9 cellular contexts compared by ENCODE assay signal in the genomic region with DNA sequence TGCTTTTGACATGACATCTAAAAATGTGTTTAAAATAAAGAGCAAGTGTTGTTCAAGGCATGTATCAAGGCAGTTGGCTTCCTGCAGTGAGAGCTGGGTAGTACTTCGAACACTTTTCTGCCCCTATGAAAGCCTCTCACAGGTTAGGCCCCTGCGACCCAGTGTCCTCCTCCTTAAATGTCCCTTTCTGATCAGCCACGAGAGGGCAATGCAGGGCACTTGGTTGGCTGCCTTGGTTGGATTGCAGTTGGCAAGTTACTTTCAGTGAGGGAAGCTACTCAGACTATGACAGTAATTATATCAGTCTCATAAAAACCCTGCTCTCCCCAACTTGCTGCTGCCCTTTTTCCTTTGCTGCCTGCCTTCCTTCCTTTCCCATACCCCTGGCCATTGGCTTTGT.
DNase-seq lines count a peak whose midpoint lies in the region; ATAC-seq, FAIRE-seq and TF ChIP-seq lines count a peak whose summit lies in the region.
"Had no signal": no experiment of that assay in that cellular context is flagged by ENCODE, and none has a peak within 500 bp of the region (broad histone marks: within the 10 kb centered on the region; RNA-seq: fewer than 3 reads in every experiment).

No MANE protein-coding gene starts in this region.

- H3K18ac ChIP-seq in mesenchymal stem cell (ENCODE audit: low read depth in 1 of 2, low read length in 2 of 2): no peak overlapping the region

- H3K9me3 ChIP-seq in GM12878 (replicated peaks; ENCODE audit: control insufficient read depth, insufficient read depth, low read length) (no peaks in the 10 kb centered on the region), mesenchymal stem cell (ENCODE audit: control insufficient read depth, low read length) (no peaks in the 10 kb centered on the region)

- no peak overlapping the region for H3K23ac ChIP-seq in mesenchymal stem cell (ENCODE audit: low read length in 2 of 2)

- H3K4me3 ChIP-seq in GM12878 (no peak overlapping the region), mesenchymal stem cell (ENCODE audit: insufficient read depth in 1 of 2, low read depth in 1 of 2, low read length in 2 of 2) (no peak overlapping the region)

- no peaks in the 10 kb centered on the region for H4K20me1 ChIP-seq in GM12878 (ENCODE audit: control insufficient read depth, insufficient read depth)

- H3K9ac ChIP-seq in GM12878 (ENCODE audit: control insufficient read depth, insufficient read depth, low read length) (no peak overlapping the region), mesenchymal stem cell (ENCODE audit: low read length) (peak overlapping the region; percentile 31)

- H3K27ac ChIP-seq in GM12878 (ENCODE audit: control insufficient read depth, insufficient read depth) (no peak overlapping the region), mesenchymal stem cell (ENCODE audit: low read length, poor library complexity, severe bottlenecking) (no peak overlapping the region)

- H3K36me3 ChIP-seq in GM12878 (ENCODE audit: control insufficient read depth in 2 of 2, insufficient read depth in 2 of 2, low read length in 1 of 2) (no peaks in the 10 kb centered on the region), mesenchymal stem cell (ENCODE audit: control insufficient read depth in 1 of 2, insufficient read depth in 2 of 2, low read depth in 1 of 2, low read length in 2 of 2) (peaks cover 0 to 4% of the 10 kb centered on the region in 2 experiments)

- in situ Hi-C loops in GM12878 (cut with MboI): no loop called here

- CTCF ChIA-PET in GM12878 (lab: Yijun Ruan, JAX): interaction anchor here (0.6 to 2.7 kb wide), 5 partner anchors 12 to 566 kb away, joined by 3 to 18 read pairs (median 3); no protein-coding TSS in a partner anchor

- H3K4me2 ChIP-seq in GM12878 (ENCODE audit: control insufficient read depth, insufficient read depth): no peak overlapping the region
- H3K4me2 ChIP-seq in mesenchymal stem cell (ENCODE audit: low read length, poor library complexity, severe bottlenecking): no peak overlapping the region

- H3K27me3 ChIP-seq in GM12878 (replicated peaks in 1 of 2; ENCODE audit: control insufficient read depth in 2 of 2, insufficient read depth in 2 of 2, low read length in 1 of 2): peaks cover 0 to 2% of the 10 kb centered on the region in 2 experiments; a peak in 1 of 4 replicates
- H3K27me3 ChIP-seq in mesenchymal stem cell (ENCODE audit: control insufficient read depth in 1 of 2, insufficient read depth in 1 of 2, low read length in 2 of 2): no peaks in the 10 kb centered on the region

- H3K4me3 Mint-ChIP-seq in naive thymus-derived CD8-positive, alpha-beta T cell: no peak overlapping the region

- H2AFZ ChIP-seq in GM12878 (ENCODE audit: control insufficient read depth, low read depth, low read length) (no peak overlapping the region), mesenchymal stem cell (ENCODE audit: low read depth, low read length) (no peak overlapping the region)

- no peak overlapping the region for H2BK15ac ChIP-seq in mesenchymal stem cell (ENCODE audit: low read depth, poor library complexity, severe bottlenecking)

- H3K4me1 ChIP-seq in GM12878 (ENCODE audit: control insufficient read depth, insufficient read depth, low read length): no peaks in the 10 kb centered on the region
- H3K4me1 ChIP-seq in mesenchymal stem cell (ENCODE audit: control insufficient read depth, insufficient read depth, low read depth, low read length): peaks cover 17% of the 10 kb centered on the region

- peaks cover 0 to 20% (median 0%) of the 10 kb centered on the region in 5 donors for H3K27me3 Mint-ChIP-seq in naive thymus-derived CD8-positive, alpha-beta T cell

- H4K91ac ChIP-seq in mesenchymal stem cell (ENCODE audit: low read length): no peak overlapping the region

- H3K36me3 Mint-ChIP-seq in naive thymus-derived CD8-positive, alpha-beta T cell: no peaks in the 10 kb centered on the region

- H2BK5ac ChIP-seq in mesenchymal stem cell (ENCODE audit: low read depth, low read length, poor library complexity, severe bottlenecking): no peak overlapping the region

- peaks cover 0 to 11% (median 0%) of the 10 kb centered on the region in 9 donors for H3K9me3 Mint-ChIP-seq in naive thymus-derived CD8-positive, alpha-beta T cell

- TF ChIP-seq POLR2A in GM12878 (IDR thresholded peaks at IDR 0.05; ENCODE audit: low read depth, low read length): no peak

- 5% methylated on average over 3 of the region's 3 CpGs for WGBS in GM12878 (ENCODE audit: insufficient coverage, insufficient replicate concordance, low lambda C conversion rate, missing lambda C conversion rate)
- WGBS in mesenchymal stem cell: 56% methylated on average over 3 of the region's 3 CpGs

- H3K4ac ChIP-seq in mesenchymal stem cell (ENCODE audit: low read depth in 1 of 2, low read length in 2 of 2): no peak overlapping the region

- H3K79me1 ChIP-seq in mesenchymal stem cell (replicated peaks; ENCODE audit: low read length, poor library complexity, severe bottlenecking): peaks cover 30% of the 10 kb centered on the region

- no peaks in the 10 kb centered on the region for H3K4me1 Mint-ChIP-seq in naive thymus-derived CD8-positive, alpha-beta T cell

- SMC1A ChIA-PET in GM12878 (lab: Charles Lee; ENCODE audit: uncharacterized antibody, unreplicated experiment): interaction anchor here (1.2 to 1.5 kb wide), 3 partner anchors 9 to 246 kb away, joined by 3 read pairs; no protein-coding TSS in a partner anchor

- intact Hi-C loops in GM12878 (cut with micrococcal nuclease; ENCODE audit: unreplicated experiment): loop anchor here (1.0 kb wide), 1 partner anchor 288 kb away; no protein-coding TSS in a partner anchor

- RAD21 ChIA-PET in GM12878 (lab: Charles Lee; ENCODE audit: unreplicated experiment): no interaction called here

- H2BK12ac ChIP-seq in mesenchymal stem cell (ENCODE audit: low read length in 2 of 2): no peak overlapping the region

- ATAC-seq in GM12878: peak; percentile 81
- no peak for ATAC-seq in naive thymus-derived CD8-positive, alpha-beta T cell
- ATAC-seq: left colon had no signal

- no peak for FAIRE-seq in GM12878 (lab: Jason Lieb, UNC)

- TF ChIP-seq RAD21 in GM12878 (IDR thresholded peaks at IDR 0.05; ENCODE audit: insufficient read depth, low read depth, low read length): peak; percentile 58

- TF ChIP-seq CTCF in GM12873 (IDR thresholded peaks at IDR 0.05; ENCODE audit: insufficient read depth, low read depth, low read length, missing control alignments) (peak; percentile 39), GM12878 (IDR thresholded peaks at IDR 0.05 in 2 of 3, conservative IDR thresholded peaks at IDR 0.05 in 1 of 3; ENCODE audit: control insufficient read depth in 2 of 3, extremely low read depth in 1 of 3, insufficient read depth in 1 of 3, low read depth in 3 of 3, low read length in 3 of 3) (peak; percentile 34 to 53 (median 51))

- DNase-seq in NCI-H1417 (lab: John Stamatoyannopoulos, UW): peak; percentile 60 to 80 (median 61)
- DNase-seq in GM12878 (ENCODE audit: low read depth, low spot score): no peak
- no peak for DNase-seq in mesenchymal stem cell
- DNase-seq in naive thymus-derived CD8-positive, alpha-beta T cell: no peak
- DNase-seq in activated CD4-positive, CD25-positive, alpha-beta regulatory T cell (lab: John Stamatoyannopoulos, UW): no peak
- DNase-seq in NK-92 (lab: John Stamatoyannopoulos, UW; ENCODE audit: unreplicated experiment): no peak
- no peak for DNase-seq in NCI-H2196 treated with DMSO at 0.1 percent for 48 hours (lab: John Stamatoyannopoulos, UW; ENCODE audit: unreplicated experiment)

- H3K79me2 ChIP-seq in GM12878 (ENCODE audit: control insufficient read depth, insufficient read depth, low read length): no peaks in the 10 kb centered on the region

- H3K27ac Mint-ChIP-seq in naive thymus-derived CD8-positive, alpha-beta T cell: no peak overlapping the region

- no TSS peak for BruUV-seq in GM12878 (replicated peaks; lab: Mats Ljungman, UMichigan)

- no peak overlapping the region for H3K14ac ChIP-seq in mesenchymal stem cell (ENCODE audit: low read length in 2 of 2)

- H2AK5ac ChIP-seq in mesenchymal stem cell (ENCODE audit: low read length, severe bottlenecking): peak overlapping the region; percentile 24

- POLR2A ChIA-PET in GM12878 (lab: Charles Lee): no interaction called here
- POLR2A ChIA-PET in naive thymus-derived CD8-positive, alpha-beta T cell (lab: Charles Lee): no interaction called here

- TF ChIP-seq EP300 in GM12878 (IDR thresholded peaks at IDR 0.05; ENCODE audit: borderline replicate concordance in 1 of 2, control insufficient read depth in 1 of 2, low read depth in 2 of 2, low read length in 2 of 2): no peak

- H4K8ac ChIP-seq in mesenchymal stem cell (ENCODE audit: low read length): no peak overlapping the region

- no peak overlapping the region for H2BK120ac ChIP-seq in mesenchymal stem cell (ENCODE audit: low read depth, low read length)

TF ChIP-seq in GM12878, 131 proteins besides CTCF, POLR2A, EP300 and RAD21:
- TF ChIP-seq ZNF217 (IDR thresholded peaks at IDR 0.05) (no peak), SMC3 (IDR thresholded peaks at IDR 0.05; ENCODE audit: borderline replicate concordance, low read length) (peak; percentile 23; the same call in 1 of the 2 replicates), LARP7 (IDR thresholded peaks at IDR 0.05) (no peak), SMAD1 (IDR thresholded peaks at IDR 0.05; ENCODE audit: low read depth, partially characterized antibody) (no peak)

Comparison
In these comparisons a context has a peak if more than half of its experiments do, and no peak if none do; other contexts are left out.
1. DNase-seq: peak in NCI-H1417 (3 of 3); none in GM12878 (single experiment), mesenchymal stem cell (single experiment), naive thymus-derived CD8-positive, alpha-beta T cell (0 of 10), activated CD4-positive, CD25-positive, alpha-beta regulatory T cell (0 of 4), NK-92 (single experiment) and NCI-H2196 treated with DMSO at 0.1 percent for 48 hours (single experiment).